ENCODE assay signal across 9 cellular contexts in genomic region chr3:128784228-128784627, GRCh38. TPM values are rescaled to one million over a fixed set of nuclear protein-coding genes. Genes with fewer than 3 reads are reported as not detected.
DNase-seq lines count a peak whose midpoint lies in the region; ATAC-seq, FAIRE-seq and TF ChIP-seq lines count a peak whose summit lies in the region.
"Had no signal": no experiment of that assay in that cellular context is flagged by ENCODE, and none has a peak within 500 bp of the region (broad histone marks: within the 10 kb centered on the region; RNA-seq: fewer than 3 reads in every experiment).

No MANE protein-coding gene starts in this region.

- no peak for TF ChIP-seq POLR2A in A549 (IDR thresholded peaks at IDR 0.05; ENCODE audit: low read length)
- TF ChIP-seq POLR2A in esophagus muscularis mucosa (IDR thresholded peaks at IDR 0.05; ENCODE audit: low read depth) = no peak

- H3K27me3 ChIP-seq in HL-60 (ENCODE audit: insufficient read depth, poor library complexity, severe bottlenecking) (no peaks in the 10 kb centered on the region), esophagus muscularis mucosa (no peaks in the 10 kb centered on the region), pancreas (no peaks in the 10 kb centered on the region), MG63 (no peaks in the 10 kb centered on the region)

- H3K4me3 ChIP-seq in A549 (no peak overlapping the region), HL-60 (replicated peaks; ENCODE audit: insufficient read depth, low read length) (no peak overlapping the region), esophagus muscularis mucosa (no peak overlapping the region), pancreas (no peak overlapping the region), MG63 (no peak overlapping the region)

- CTCF ChIA-PET in A549 (lab: Yijun Ruan, JAX) = interaction anchor here (0.6 to 3.0 kb wide), 2 partner anchors 11 to 104 kb away, joined by 3 to 9 read pairs; no protein-coding TSS in a partner anchor

- H3K27ac ChIP-seq in A549 (no peak overlapping the region), HL-60 (replicated peaks) (peak overlapping the region; percentile 20; the same call in 1 of the 2 replicates), esophagus muscularis mucosa (replicated peaks in 1 of 4) (peak overlapping the region in 2 of 4 donors; percentile 11 to 42), pancreas (no peak overlapping the region)

- peaks cover 56% of the 10 kb centered on the region for H3K4me1 ChIP-seq in A549
- H3K4me1 ChIP-seq in esophagus muscularis mucosa = peaks cover 77 to 99% (median 98%) of the 10 kb centered on the region in 4 donors
- peaks cover 0 to 24% (median 6%) of the 10 kb centered on the region in 3 donors for H3K4me1 ChIP-seq in pancreas

- no peak overlapping the region for H3K4me2 ChIP-seq in A549

- POLR2A ChIA-PET in A549 (lab: Yijun Ruan, JAX) = no interaction called here

- 89% methylated on average over 7 of the region's 7 CpGs for WGBS in A549 (ENCODE audit: missing lambda C conversion rate)
- WGBS in esophagus muscularis mucosa = 76% methylated on average over 7 of the region's 7 CpGs
- WGBS in pancreas, 2 donors = 85% methylated on average over 7 of the region's 7 CpGs

- no peak for TF ChIP-seq EP300 in A549 (IDR thresholded peaks at IDR 0.05)
- TF ChIP-seq EP300 in esophagus muscularis mucosa (IDR thresholded peaks at IDR 0.05) = no peak

- intact Hi-C loops in esophagus muscularis mucosa (cut with DNase I) (no loop called here), pancreas (cut with DNase I) (no loop called here)

- peak; percentile 9 to 16 for DNase-seq in A549 (ENCODE audit: low read depth in 1 of 2, low spot score in 1 of 2)
- peak; percentile 25 to 75 for DNase-seq in HL-60 (ENCODE audit: low read depth in 1 of 2, low spot score in 1 of 2)
- DNase-seq in activated CD4-positive, alpha-beta T cell treated with anti-CD3 and anti-CD28 coated beads for 48 hours = peak; percentile 78
- DNase-seq in esophagus muscularis mucosa (ENCODE audit: extremely low spot score) = no peak
- no peak for DNase-seq in pancreas
- no peak for DNase-seq in MG63
- DNase-seq in NCI-H2029 treated with DMSO at 0.1 percent for 48 hours (lab: John Stamatoyannopoulos, UW) = no peak

- FAIRE-seq in A549 (lab: Jason Lieb, UNC) (no peak), pancreas (lab: Jason Lieb, UNC) (no peak)
- FAIRE-seq: GM18507 had no signal

- no peaks in the 10 kb centered on the region for H3K36me3 ChIP-seq in esophagus muscularis mucosa
- no peaks in the 10 kb centered on the region for H3K36me3 ChIP-seq in pancreas
- H3K36me3 ChIP-seq in MG63 = peaks cover 4% of the 10 kb centered on the region

- H3K9me3 ChIP-seq in A549 (no peaks in the 10 kb centered on the region), esophagus muscularis mucosa (no peaks in the 10 kb centered on the region), pancreas (no peaks in the 10 kb centered on the region), MG63 (no peaks in the 10 kb centered on the region)

- TF ChIP-seq RAD21 in A549 (conservative IDR thresholded peaks at IDR 0.05 in 1 of 2, IDR thresholded peaks at IDR 0.05 in 1 of 2) = peak in 1 of 2 experiments; percentile 19; a peak in 2 of 5 replicates

- ATAC-seq in A549 (peak; percentile 60 to 76; a peak in 4 of 6 replicates), pancreas (peak in 3 of 4 donors; percentile 32 to 53 (median 43)), HG03457 (IDR thresholded peaks at IDR 0.05; ENCODE audit: unreplicated experiment) (no peak)

- TF ChIP-seq CTCF in A549 (IDR thresholded peaks at IDR 0.05) = no peak
- peak; percentile 40 for TF ChIP-seq CTCF in HL-60 (IDR thresholded peaks at IDR 0.05; ENCODE audit: insufficient read depth, low read length)
- peak in 2 of 3 experiments; percentile 31 to 35 for TF ChIP-seq CTCF in esophagus muscularis mucosa (IDR thresholded peaks at IDR 0.05)
- TF ChIP-seq CTCF in pancreas (IDR thresholded peaks at IDR 0.05) = no peak

TF ChIP-seq in A549, 52 proteins besides CTCF, POLR2A, EP300 and RAD21 (continues in another document):
- TF ChIP-seq ELK1 (IDR thresholded peaks at IDR 0.05; ENCODE audit: low read depth, low read length) = no peak
- TF ChIP-seq KDM1A (IDR thresholded peaks at IDR 0.05; ENCODE audit: low read depth) = no peak
- no peak for TF ChIP-seq ESRRA (IDR thresholded peaks at IDR 0.05; ENCODE audit: borderline replicate concordance, low read length)
- TF ChIP-seq REST (IDR thresholded peaks at IDR 0.05) = no peak
- TF ChIP-seq, protein P1, sequence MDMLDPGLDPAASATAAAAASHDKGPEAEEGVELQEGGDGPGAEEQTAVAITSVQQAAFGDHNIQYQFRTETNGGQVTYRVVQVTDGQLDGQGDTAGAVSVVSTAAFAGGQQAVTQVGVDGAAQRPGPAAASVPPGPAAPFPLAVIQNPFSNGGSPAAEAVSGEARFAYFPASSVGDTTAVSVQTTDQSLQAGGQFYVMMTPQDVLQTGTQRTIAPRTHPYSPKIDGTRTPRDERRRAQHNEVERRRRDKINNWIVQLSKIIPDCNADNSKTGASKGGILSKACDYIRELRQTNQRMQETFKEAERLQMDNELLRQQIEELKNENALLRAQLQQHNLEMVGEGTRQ (IDR thresholded peaks at IDR 0.05) = no peak
- TF ChIP-seq BHLHE40 (IDR thresholded peaks at IDR 0.05; ENCODE audit: low read depth, low read length) = no peak
- TF ChIP-seq EHF (CRISPR knock-in tag; IDR thresholded peaks at IDR 0.05) = no peak
- no peak for TF ChIP-seq TFCP2L1 (CRISPR knock-in tag; IDR thresholded peaks at IDR 0.05)
- TF ChIP-seq CHD4 (IDR thresholded peaks at IDR 0.05; ENCODE audit: borderline replicate concordance) = no peak
- TF ChIP-seq E2F6 (IDR thresholded peaks at IDR 0.05; ENCODE audit: borderline replicate concordance, low read depth) = no peak
- TF ChIP-seq ZC3H11A (IDR thresholded peaks at IDR 0.05) = no peak
- TF ChIP-seq FOSB (CRISPR knock-in tag; IDR thresholded peaks at IDR 0.05) = no peak
- TF ChIP-seq JUNB (IDR thresholded peaks at IDR 0.05) = no peak
- TF ChIP-seq RARB (CRISPR knock-in tag; IDR thresholded peaks at IDR 0.05) = no peak
- no peak for TF ChIP-seq FOXS1 (CRISPR knock-in tag; IDR thresholded peaks at IDR 0.05)
- TF ChIP-seq HOXA7 (CRISPR knock-in tag; IDR thresholded peaks at IDR 0.05) = no peak

RNA-seq across cellular contexts. Expression of gene RAB7A, which starts 58.2 kb away (rescaled TPM):
- polyA plus RNA-seq in A549 (2011; rRNA removed) (160 and 191 TPM in 2 replicates), A549 (2017; fragmentation: RNase III; extraction: RNeasy Plus Mini Kit Qiagen cat#74134 plus additional on column Dnase treatment) (124 to 137 TPM (median 126 TPM) in 3 replicates), pancreas (10 to 100 TPM; 43.6 to 72.0 TPM)
- 138 and 141 TPM in 2 replicates for polyA plus RNA-seq in A549 (2012; cell fraction: cytosol; rRNA removed)
- 44.2 and 65.1 TPM in 2 replicates for polyA plus RNA-seq in A549 (2012; cell fraction: nucleus; rRNA removed)
- 86.3 and 92.2 TPM in 2 replicates for polyA minus RNA-seq in A549 (2011; rRNA and poly(A)+ RNA removed)
- total RNA-seq in esophagus muscularis mucosa (100 to 1,000 TPM in 1 of 4 donors, 10 to 100 TPM in 3; 81.0 to 116 (median 87.0) TPM), pancreas (100 to 1,000 TPM in 1 of 6 donors, 10 to 100 TPM in 5; 55.4 to 112 (median 70.7) TPM)
- 156 and 165 TPM in 2 replicates for total RNA-seq in MG63 (2014; rRNA removed; shearing (Covaris generic); ENCODE audit: low replicate concordance)

Comparison
In these comparisons a context has a peak if more than half of its experiments do, and no peak if none do; other contexts are left out.
1. DNase-seq: peak in A549 (2 of 2), HL-60 (2 of 2) and activated CD4-positive, alpha-beta T cell treated with anti-CD3 and anti-CD28 coated beads for 48 hours (single experiment); none in esophagus muscularis mucosa (single experiment), pancreas (0 of 6), MG63 (single experiment) and NCI-H2029 treated with DMSO at 0.1 percent for 48 hours (single experiment).
2. CTCF ChIP-seq: peak in HL-60 (single experiment) and esophagus muscularis mucosa (2 of 3); none in A549 (single experiment) and pancreas (0 of 4).